ENCODE assay signal across 8 cellular contexts in the genomic region with DNA sequence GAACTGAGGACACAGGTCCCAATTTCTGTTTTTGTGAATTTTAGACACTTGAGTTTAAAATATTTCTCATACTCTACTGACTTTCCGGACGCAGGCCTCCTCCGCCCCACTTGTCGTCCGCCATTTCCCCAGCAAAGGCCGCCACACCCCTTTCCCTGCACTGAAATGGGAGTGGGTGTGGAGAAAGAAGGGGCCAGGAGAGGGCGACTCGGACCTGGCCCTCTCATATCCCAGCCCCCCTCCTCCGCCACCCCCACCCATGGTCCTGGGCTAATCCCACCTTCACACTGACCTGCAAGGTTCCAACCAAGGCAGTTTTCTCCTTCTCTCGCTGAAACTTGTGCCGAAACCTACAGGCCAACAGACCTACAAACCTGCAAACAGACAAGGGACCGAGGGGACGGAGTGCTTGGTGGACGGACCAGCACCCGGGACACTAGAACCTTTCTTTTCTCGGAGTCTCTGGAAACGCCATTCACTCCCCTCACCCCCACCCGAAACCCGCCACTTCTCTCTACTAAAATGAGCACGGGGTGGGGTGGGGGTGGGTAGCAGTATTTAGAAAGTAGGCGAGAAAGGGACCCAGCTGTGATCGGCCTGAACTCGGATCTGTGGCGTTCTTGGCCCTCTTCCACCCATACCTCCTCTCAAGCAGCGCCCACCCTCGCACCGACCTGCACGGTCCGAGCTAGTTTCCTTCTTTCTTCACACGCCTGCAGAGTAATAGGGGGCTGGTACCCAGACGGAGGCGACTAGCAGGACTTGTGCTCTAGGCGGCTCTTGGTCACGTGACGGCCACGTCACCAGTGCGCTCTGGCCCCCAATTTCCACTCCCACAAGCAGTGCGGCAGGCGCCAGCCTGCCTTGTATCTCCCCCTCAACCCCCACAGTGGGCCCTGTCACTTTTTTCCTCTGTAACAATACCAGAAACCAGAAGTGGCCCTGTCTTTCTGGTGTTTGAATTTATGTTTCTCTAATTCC. TPM values are rescaled to one million over a fixed set of nuclear protein-coding genes. Genes with fewer than 3 reads are reported as not detected.
DNase-seq lines count a peak whose midpoint lies in the region; ATAC-seq and TF ChIP-seq lines count a peak whose summit lies in the region.

A gene (minus strand): TSS at position 790 of the 981 bp plus-strand sequence. CDS start 1,380 bp downstream, outside the sequence.

- H3K4me3 Mint-ChIP-seq in T-helper 1 cell treated with Interleukin-12 subunit alpha and Interleukin-12 subunit beta and Interleukin-4 antibody, amounts not matched to agents 30 μg/mL and 1 μg/mL, for 36 hours: peak within 1 kb of the TSS; percentile 91

- DNase-seq in NCI-H1105 (lab: John Stamatoyannopoulos, UW) (peak; percentile 55), ascending aorta (ENCODE audit: low spot score in 2 of 2) (peak; percentile 54 to 88), hypothalamus (lab: John Stamatoyannopoulos, UW) (peak in 50 of 51 donors; percentile 2 to 83 (median 54)), sciatic nerve (ENCODE audit: low spot score) (peak; percentile 87), cortex of kidney (lab: John Stamatoyannopoulos, UW) (no peak)

- peak within 1 kb of the TSS; percentile 61 to 62 for H3K27ac ChIP-seq in ascending aorta

- peak; percentile 90 for ATAC-seq in HG02623 (IDR thresholded peaks at IDR 0.05; ENCODE audit: unreplicated experiment)
- ATAC-seq in sciatic nerve: peak; percentile 96

- H3K4me1 ChIP-seq in ascending aorta: no peaks in the 10 kb centered on the region

- no peaks in the 10 kb centered on the region for H3K36me3 ChIP-seq in ascending aorta

- H3K9me3 ChIP-seq in ascending aorta: no peaks in the 10 kb centered on the region

- H3K27me3 ChIP-seq in ascending aorta: no peaks in the 10 kb centered on the region

- H3K4me3 ChIP-seq in GM12875 (ENCODE audit: low read depth, low read length) (peak within 1 kb of the TSS; percentile 70), ascending aorta (peak within 1 kb of the TSS; percentile 64 to 69)

- H3K36me3 Mint-ChIP-seq in T-helper 1 cell treated with Interleukin-12 subunit alpha and Interleukin-12 subunit beta and Interleukin-4 antibody, amounts not matched to agents 30 μg/mL and 1 μg/mL, for 36 hours (ENCODE audit: low read depth): peaks cover 3% of the 10 kb centered on the region

- no peaks in the 10 kb centered on the region for H3K9me3 Mint-ChIP-seq in T-helper 1 cell treated with Interleukin-12 subunit alpha and Interleukin-12 subunit beta and Interleukin-4 antibody, amounts not matched to agents 30 μg/mL and 1 μg/mL, for 36 hours

- peaks cover 15% of the 10 kb centered on the region for H3K4me1 Mint-ChIP-seq in T-helper 1 cell treated with Interleukin-12 subunit alpha and Interleukin-12 subunit beta and Interleukin-4 antibody, amounts not matched to agents 30 μg/mL and 1 μg/mL, for 36 hours (ENCODE audit: low read depth)

- TF ChIP-seq CTCF in GM12875 (IDR thresholded peaks at IDR 0.05; ENCODE audit: borderline replicate concordance, insufficient read depth, low read depth, low read length): 0 out of 2 replicates have a peak, but pooled peaks have one; percentile 18
- TF ChIP-seq CTCF in ascending aorta (IDR thresholded peaks at IDR 0.05): peak in 2 of 3 experiments; percentile 12 to 54

- H3K27ac Mint-ChIP-seq in T-helper 1 cell treated with Interleukin-12 subunit alpha and Interleukin-12 subunit beta and Interleukin-4 antibody, amounts not matched to agents 30 μg/mL and 1 μg/mL, for 36 hours: peak within 1 kb of the TSS; percentile 90

- H3K27me3 Mint-ChIP-seq in T-helper 1 cell treated with Interleukin-12 subunit alpha and Interleukin-12 subunit beta and Interleukin-4 antibody, amounts not matched to agents 30 μg/mL and 1 μg/mL, for 36 hours (ENCODE audit: low read depth): no peaks in the 10 kb centered on the region

- intact Hi-C loops in ascending aorta (cut with DNase I) (no loop called here), sciatic nerve (cut with DNase I) (no loop called here)

RNA-seq across cellular contexts. Expression of the gene that starts here (rescaled TPM):
- total RNA-seq in ascending aorta (9.4 TPM), sciatic nerve (43.4 TPM)
